Comparison of ENCODE assay signal across 1 cellular context in genomic region chr2:17894005-17894404, GRCh38.
TF ChIP-seq lines count a peak whose summit lies in the region.

No MANE protein-coding gene starts in this region.

TF ChIP-seq in IMR-90, 13 proteins besides CTCF, POLR2A, EP300 and RAD21 (continued from another document):
- TF ChIP-seq, protein P1, sequence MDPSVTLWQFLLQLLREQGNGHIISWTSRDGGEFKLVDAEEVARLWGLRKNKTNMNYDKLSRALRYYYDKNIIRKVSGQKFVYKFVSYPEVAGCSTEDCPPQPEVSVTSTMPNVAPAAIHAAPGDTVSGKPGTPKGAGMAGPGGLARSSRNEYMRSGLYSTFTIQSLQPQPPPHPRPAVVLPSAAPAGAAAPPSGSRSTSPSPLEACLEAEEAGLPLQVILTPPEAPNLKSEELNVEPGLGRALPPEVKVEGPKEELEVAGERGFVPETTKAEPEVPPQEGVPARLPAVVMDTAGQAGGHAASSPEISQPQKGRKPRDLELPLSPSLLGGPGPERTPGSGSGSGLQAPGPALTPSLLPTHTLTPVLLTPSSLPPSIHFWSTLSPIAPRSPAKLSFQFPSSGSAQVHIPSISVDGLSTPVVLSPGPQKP (IDR thresholded peaks at IDR 0.05; ENCODE audit: borderline replicate concordance, low read depth, low read length), result no peak
- no peak for TF ChIP-seq FOS (IDR thresholded peaks at IDR 0.05; ENCODE audit: low read depth, low read length)
